Comparison of ENCODE assay signal across 15 cellular contexts in genomic region chr7:40799-41750, GRCh38.
A peak's percentile ranks its signal among the peaks of the same experiment; 100 is the strongest.
DNase-seq lines count a peak whose midpoint lies in the region; ATAC-seq and TF ChIP-seq lines count a peak whose summit lies in the region.
"Had no signal": no experiment of that assay in that cellular context is flagged by ENCODE, and none has a peak within 500 bp of the region (broad histone marks: within the 10 kb centered on the region; RNA-seq: fewer than 3 reads in every experiment).

No MANE protein-coding gene starts in this region.

- H3K27ac ChIP-seq in foreskin keratinocyte (no peak overlapping the region), osteoblast (ENCODE audit: low read depth, low read length) (no peak overlapping the region)
- H3K27ac ChIP-seq: VCaP had no signal

- H3K4me3 ChIP-seq in osteoblast (ENCODE audit: insufficient read depth, low read length), result no peak overlapping the region

- no peaks in the 10 kb centered on the region for H3K27me3 ChIP-seq in foreskin keratinocyte
- H3K27me3 ChIP-seq in osteoblast (ENCODE audit: insufficient read depth, low read length), result peaks cover 23% of the 10 kb centered on the region

- TF ChIP-seq CTCF in foreskin keratinocyte (conservative IDR thresholded peaks at IDR 0.05) (no peak), osteoblast (IDR thresholded peaks at IDR 0.05; ENCODE audit: extremely low read depth, low read depth, low read length) (no peak)

- DNase-seq in left ventricle myocardium superior (peak; percentile 15), Right ventricle myocardium inferior (ENCODE audit: missing footprints) (no peak), foreskin keratinocyte (no peak), osteoblast (ENCODE audit: insufficient read length, low spot score, missing footprints) (peak; percentile 65), ureter (ENCODE audit: low spot score) (peak; percentile 34), cerebellum (ENCODE audit: low spot score) (no peak), DMS 273 treated with DMSO at 0.1 percent for 48 hours (lab: John Stamatoyannopoulos, UW) (no peak)
- DNase-seq: activated naive CD4-positive, alpha-beta T cell treated with anti-CD3 and anti-CD28 coated beads, Interleukin-2, amount 50 U/mL, for 16 hours; COR-L47; effector memory CD4-positive, alpha-beta T cell; HCEC 1CT; NCI-H2029; stimulated activated naive CD4-positive, alpha-beta T cell treated with Interleukin-2 at 50 U/mL for 16 hours had no signal

- ATAC-seq in left ventricle myocardium superior (no peak), Right ventricle myocardium inferior (no peak), foreskin keratinocyte (peak; percentile 39), GM18517 (IDR thresholded peaks at IDR 0.05; ENCODE audit: unreplicated experiment) (no peak)

- no peak overlapping the region for H2AFZ ChIP-seq in osteoblast (ENCODE audit: low read length)

- no peak overlapping the region for H3K4me2 ChIP-seq in osteoblast (ENCODE audit: insufficient read depth, low read length)

- H3K4me1 ChIP-seq in foreskin keratinocyte (peaks cover 3% of the 10 kb centered on the region), osteoblast (ENCODE audit: insufficient read depth, low read length) (peaks cover 4% of the 10 kb centered on the region)

- H3K9me3 ChIP-seq in osteoblast (ENCODE audit: low read depth, low read length), result no peaks in the 10 kb centered on the region

- no peaks in the 10 kb centered on the region for H4K20me1 ChIP-seq in osteoblast (ENCODE audit: insufficient read depth, low read length)

- H3K79me2 ChIP-seq in osteoblast (ENCODE audit: insufficient read depth, low read length), result no peaks in the 10 kb centered on the region

- H3K36me3 ChIP-seq in osteoblast (ENCODE audit: insufficient read depth, low read length), result no peaks in the 10 kb centered on the region

- intact Hi-C loops in left ventricle myocardium superior (cut with micrococcal nuclease), result no loop called here
- intact Hi-C loops in Right ventricle myocardium inferior (cut with DNase I), result no loop called here

Comparison
In these comparisons a context has a peak if more than half of its experiments do, and no peak if none do; other contexts are left out.
1. DNase-seq: peak in left ventricle myocardium superior (single experiment), osteoblast (single experiment) and ureter (single experiment); none in Right ventricle myocardium inferior (single experiment), foreskin keratinocyte (0 of 2), cerebellum (single experiment) and DMS 273 treated with DMSO at 0.1 percent for 48 hours (single experiment).